21 cellular contexts compared by ENCODE assay signal in genomic region chr17:46162871-46163270, GRCh38. TPM values are rescaled to one million over a fixed set of nuclear protein-coding genes. Genes with fewer than 3 reads are reported as not detected.
DNase-seq lines count a peak whose midpoint lies in the region; ATAC-seq and TF ChIP-seq lines count a peak whose summit lies in the region.
"Had no signal": no experiment of that assay in that cellular context is flagged by ENCODE, and none has a peak within 500 bp of the region (broad histone marks: within the 10 kb centered on the region; RNA-seq: fewer than 3 reads in every experiment).

No MANE protein-coding gene starts in this region.

- H3K4me2 ChIP-seq in IMR-90 (ENCODE audit: low read depth, low read length) (no peak overlapping the region), hepatocyte (no peak overlapping the region)

- H2BK20ac ChIP-seq in IMR-90 (ENCODE audit: low read depth, low read length): no peak overlapping the region

- no peaks in the 10 kb centered on the region for H3K27me3 Mint-ChIP-seq in activated CD4-positive, alpha-beta T cell treated with anti-CD3 and anti-CD28 coated beads for 36 hours
- H3K27me3 Mint-ChIP-seq in nephron progenitor cell (ENCODE audit: low read depth, poor library complexity): no peaks in the 10 kb centered on the region
- H3K27me3 Mint-ChIP-seq: B cell had no signal

- H3K9me3 Mint-ChIP-seq in activated CD4-positive, alpha-beta T cell treated with anti-CD3 and anti-CD28 coated beads for 36 hours (ENCODE audit: low read depth): no peaks in the 10 kb centered on the region
- H3K9me3 Mint-ChIP-seq in nephron progenitor cell: peaks cover 9% of the 10 kb centered on the region
- H3K9me3 Mint-ChIP-seq: activated T-helper 2 cell treated with anti-CD3 and anti-CD28 coated beads, Interferon-gamma antibody, Interleukin-2, Interleukin-4, amounts not matched to agents 10 μg/mL and 5 μg/mL and 100 μg/mL, durations not matched to agents 14 hours and 24 hours and 36 hours had no signal

- POLR2A ChIA-PET in activated CD4-positive, alpha-beta T cell treated with anti-CD3 and anti-CD28 coated beads for 36 hours (lab: Charles Lee): no interaction called here
- POLR2A ChIA-PET in IMR-90 (lab: Charles Lee; ENCODE audit: unreplicated experiment): no interaction called here

- intact Hi-C loops in activated CD4-positive, alpha-beta T cell treated with anti-CD3 and anti-CD28 coated beads for 36 hours (cut with DNase I, micrococcal nuclease): no loop called here
- intact Hi-C loops in IMR-90 (cut with micrococcal nuclease): no loop called here

- H3K36me3 ChIP-seq in IMR-90 (ENCODE audit: control insufficient read depth, insufficient read depth, low read length) (no peaks in the 10 kb centered on the region), hepatocyte (replicated peaks; ENCODE audit: insufficient read depth, low read depth) (no peaks in the 10 kb centered on the region)
- H3K36me3 ChIP-seq: brain microvascular endothelial cell, upper lobe of left lung had no signal

- no peak overlapping the region for H2BK120ac ChIP-seq in IMR-90 (ENCODE audit: low read depth, low read length)

- 0 out of 2 replicates have a peak overlapping the region, but pooled peaks have one; percentile 5 for H3K14ac ChIP-seq in IMR-90 (replicated peaks; ENCODE audit: low read depth, low read length)

- H4K91ac ChIP-seq in IMR-90 (ENCODE audit: insufficient read depth, low read depth, low read length): no peak overlapping the region

- H2BK15ac ChIP-seq in IMR-90 (ENCODE audit: low read depth, low read length): no peak overlapping the region

- H3K4me1 Mint-ChIP-seq in activated CD4-positive, alpha-beta T cell treated with anti-CD3 and anti-CD28 coated beads for 36 hours: peaks cover 81% of the 10 kb centered on the region
- peaks cover 51% of the 10 kb centered on the region for H3K4me1 Mint-ChIP-seq in nephron progenitor cell

- ATAC-seq in activated CD4-positive, alpha-beta T cell treated with anti-CD3 and anti-CD28 coated beads for 36 hours: no peak
- ATAC-seq in IMR-90 (ENCODE audit: low read depth): no peak
- no peak for ATAC-seq in GM19328 (IDR thresholded peaks at IDR 0.05; ENCODE audit: unreplicated experiment)
- ATAC-seq: heart right ventricle had no signal

- no peak overlapping the region for H3K4me3 Mint-ChIP-seq in activated CD4-positive, alpha-beta T cell treated with anti-CD3 and anti-CD28 coated beads for 36 hours
- no peak overlapping the region for H3K4me3 Mint-ChIP-seq in nephron progenitor cell
- H3K4me3 Mint-ChIP-seq: B cell had no signal

- H3K79me1 ChIP-seq in IMR-90 (ENCODE audit: low read depth in 1 of 2, low read length in 2 of 2): peaks cover 7 to 76% of the 10 kb centered on the region in 2 experiments; a peak in 3 of 4 replicates

- H3K4me1 ChIP-seq in IMR-90 (ENCODE audit: control insufficient read depth, insufficient read depth, low read length): peaks cover 24% of the 10 kb centered on the region
- peaks cover 41% of the 10 kb centered on the region for H3K4me1 ChIP-seq in hepatocyte (ENCODE audit: insufficient read depth)

- no TSS peak for BruUV-seq in IMR-90 (replicated peaks; lab: Mats Ljungman, UMichigan)

- no peak for TF ChIP-seq POLR2A in IMR-90 (IDR thresholded peaks at IDR 0.05; ENCODE audit: low read depth, low read length)

- H3K18ac ChIP-seq in IMR-90 (ENCODE audit: low read depth, low read length): no peak overlapping the region

- H3K9me1 ChIP-seq in IMR-90 (ENCODE audit: insufficient read depth, low read length): peaks cover 14% of the 10 kb centered on the region

- dilution Hi-C loops in IMR-90 (cut with HindIII; ENCODE audit: low sequenced_read_pairs, unreplicated experiment): no loop called here

- no CpG with 5 or more reads among the region's 1 CpG for WGBS in IMR-90 (ENCODE audit: extremely low coverage in 2 of 2, insufficient read length in 1 of 2), 2 experiments
- WGBS in hepatocyte (ENCODE audit: low lambda C conversion rate, missing lambda C conversion rate): 0% methylated on average over 1 of the region's 1 CpG

- no peak overlapping the region for H3K56ac ChIP-seq in IMR-90 (ENCODE audit: extremely low read depth, insufficient read depth, low read length)

- H2AFZ ChIP-seq in IMR-90 (replicated peaks; ENCODE audit: low read length, poor library complexity) (no peak overlapping the region), hepatocyte (no peak overlapping the region)

- in situ Hi-C loops in IMR-90 (cut with MboI; ENCODE audit: low sequenced_read_pairs): no loop called here

- H3K27ac Mint-ChIP-seq in activated CD4-positive, alpha-beta T cell treated with anti-CD3 and anti-CD28 coated beads for 36 hours: peak overlapping the region; percentile 43
- peak overlapping the region; percentile 4 for H3K27ac Mint-ChIP-seq in nephron progenitor cell

- H2BK5ac ChIP-seq in IMR-90 (ENCODE audit: low read depth, low read length, poor library complexity, severe bottlenecking): peak overlapping the region; percentile 31

- no peaks in the 10 kb centered on the region for H3K9me2 ChIP-seq in hepatocyte (replicated peaks; ENCODE audit: insufficient read depth)

- DNase-seq in activated CD4-positive, alpha-beta T cell treated with anti-CD3 and anti-CD28 coated beads for 36 hours: no peak
- DNase-seq in activated CD4-positive, alpha-beta T cell treated with anti-CD3 and anti-CD28 coated beads for 1 hour: no peak
- no peak for DNase-seq in IMR-90
- no peak for DNase-seq in hepatocyte (ENCODE audit: low spot score)
- DNase-seq in nephron progenitor cell: no peak
- DNase-seq in NCI-H82 (lab: John Stamatoyannopoulos, UW): no peak
- no peak for DNase-seq in A172 (ENCODE audit: low spot score)
- DNase-seq: brain microvascular endothelial cell; heart right ventricle; left ventricle myocardium superior; NCI-H2107; NCI-H510A; NK-92 treated with Interleukin-12 subunit alpha and Interleukin-12 subunit beta, amount 100 ng/mL, for 24 hours; occipital lobe; SIG-M5; stimulated activated CD4-positive, alpha-beta T cell treated with anti-CD3 and anti-CD28 coated beads, Interleukin-4, amount 100 ng/mL, for 24 hours; upper lobe of left lung had no signal

- H3K23ac ChIP-seq in IMR-90 (ENCODE audit: low read depth, low read length): no peak overlapping the region; the same call in 1 of the 2 replicates

- no peak for TF ChIP-seq RAD21 in IMR-90 (IDR thresholded peaks at IDR 0.05; ENCODE audit: low read length)

- H3K4me3 ChIP-seq in IMR-90 (ENCODE audit: insufficient read depth, low read depth, low read length) (no peak overlapping the region), hepatocyte (no peak overlapping the region)
- H3K4me3 ChIP-seq: heart right ventricle, upper lobe of left lung had no signal

- no peak overlapping the region for H2AK5ac ChIP-seq in IMR-90 (ENCODE audit: low read depth, low read length)

- CTCF ChIA-PET in activated CD4-positive, alpha-beta T cell treated with anti-CD3 and anti-CD28 coated beads for 36 hours (lab: Charles Lee): interaction anchor here (0.9 to 1.7 kb wide), 4 partner anchors 50 to 112 kb away, joined by 3 to 6 read pairs (median 4); no protein-coding TSS in a partner anchor
- CTCF ChIA-PET in IMR-90 (lab: Yijun Ruan, JAX): no interaction called here

- no peak overlapping the region for H4K5ac ChIP-seq in IMR-90 (ENCODE audit: low read depth, low read length)

- no peak overlapping the region for H3K9ac ChIP-seq in IMR-90 (ENCODE audit: low read depth, low read length)

- H3K27me3 ChIP-seq in IMR-90 (ENCODE audit: control insufficient read depth, insufficient read depth, low read length) (no peaks in the 10 kb centered on the region), hepatocyte (no peaks in the 10 kb centered on the region)
- H3K27me3 ChIP-seq: brain microvascular endothelial cell, heart right ventricle, upper lobe of left lung had no signal

- TF ChIP-seq CTCF in IMR-90 (conservative IDR thresholded peaks at IDR 0.05; ENCODE audit: low read depth, low read length) (no peak), hepatocyte (IDR thresholded peaks at IDR 0.05; ENCODE audit: poor library complexity) (no peak), nephron progenitor cell (IDR thresholded peaks at IDR 0.05) (no peak)

- H3K27ac ChIP-seq in IMR-90 (ENCODE audit: insufficient read depth, low read length): no peak overlapping the region
- peak overlapping the region; percentile 11 for H3K27ac ChIP-seq in hepatocyte
- H3K27ac ChIP-seq: 22Rv1, brain microvascular endothelial cell had no signal

- H3K79me2 ChIP-seq in hepatocyte: peaks cover 100% of the 10 kb centered on the region

- H4K8ac ChIP-seq in IMR-90 (ENCODE audit: low read depth in 2 of 2, low read length in 2 of 2): no peak overlapping the region

- H3K4ac ChIP-seq in IMR-90 (ENCODE audit: low read depth, low read length): no peak overlapping the region

- no peaks in the 10 kb centered on the region for H3K9me3 ChIP-seq in IMR-90 (ENCODE audit: control insufficient read depth, insufficient read depth, low read length)
- H3K9me3 ChIP-seq in hepatocyte (ENCODE audit: low read depth): no peaks in the 10 kb centered on the region
- H3K9me3 ChIP-seq: heart right ventricle, upper lobe of left lung had no signal

- H2AK9ac ChIP-seq in IMR-90 (replicated peaks; ENCODE audit: low read depth, low read length, poor library complexity): no peak overlapping the region

- H3K36me3 Mint-ChIP-seq in activated CD4-positive, alpha-beta T cell treated with anti-CD3 and anti-CD28 coated beads for 36 hours (ENCODE audit: low read depth): peaks cover 36% of the 10 kb centered on the region
- H3K36me3 Mint-ChIP-seq in nephron progenitor cell (ENCODE audit: low read depth): peaks cover 66% of the 10 kb centered on the region

- H4K20me1 ChIP-seq in IMR-90 (ENCODE audit: insufficient read depth, low read length): peaks cover 92% of the 10 kb centered on the region
- H4K20me1 ChIP-seq in hepatocyte (ENCODE audit: insufficient read depth, poor library complexity, severe bottlenecking): peaks cover 99% of the 10 kb centered on the region

TF ChIP-seq in IMR-90, 13 proteins besides CTCF, POLR2A, EP300 and RAD21 (continues in another document):
- no peak for TF ChIP-seq MXI1 (IDR thresholded peaks at IDR 0.05; ENCODE audit: borderline replicate concordance, low read depth, low read length)
- TF ChIP-seq SMC3 (IDR thresholded peaks at IDR 0.05; ENCODE audit: low read depth, low read length): no peak
- TF ChIP-seq NFE2L2 (IDR thresholded peaks at IDR 0.05; ENCODE audit: low read depth, low read length): no peak
- no peak for TF ChIP-seq RFX5 (IDR thresholded peaks at IDR 0.05; ENCODE audit: low read depth, low read length)
- TF ChIP-seq CHD1 (IDR thresholded peaks at IDR 0.05; ENCODE audit: low read depth, low read length): no peak
- TF ChIP-seq BHLHE40 (IDR thresholded peaks at IDR 0.05; ENCODE audit: low read depth, low read length): no peak

RNA-seq across cellular contexts. Expression of gene KANSL1, which starts 30.4 kb away (rescaled TPM):
- total RNA-seq in activated CD4-positive, alpha-beta T cell treated with anti-CD3 and anti-CD28 coated beads for 36 hours: 10 to 100 TPM; 46.8 to 64.5 TPM
- total RNA-seq in IMR-90 (2012; rRNA removed): 48.0 and 49.6 TPM in 2 replicates
- 15.6 and 19.1 TPM in 2 replicates for polyA plus RNA-seq in IMR-90 (2012; rRNA removed)
- 9.3 and 9.8 TPM in 2 replicates for polyA plus RNA-seq in IMR-90 (2012; cell fraction: cytosol; rRNA removed)
- polyA plus RNA-seq in IMR-90 (2012; cell fraction: nucleus; rRNA removed; ENCODE audit: low replicate concordance): 29.7 and 54.2 TPM in 2 replicates
- total RNA-seq in hepatocyte: 68.2 and 84.3 TPM in 2 replicates
- polyA plus RNA-seq in hepatocyte: 32.6 and 37.3 TPM in 2 replicates
- 21.6 and 24.9 TPM in 2 replicates for total RNA-seq in A172 (2014; rRNA removed; shearing (Covaris generic))
